ENCODE assay signal across 1 cellular context in the genomic region with DNA sequence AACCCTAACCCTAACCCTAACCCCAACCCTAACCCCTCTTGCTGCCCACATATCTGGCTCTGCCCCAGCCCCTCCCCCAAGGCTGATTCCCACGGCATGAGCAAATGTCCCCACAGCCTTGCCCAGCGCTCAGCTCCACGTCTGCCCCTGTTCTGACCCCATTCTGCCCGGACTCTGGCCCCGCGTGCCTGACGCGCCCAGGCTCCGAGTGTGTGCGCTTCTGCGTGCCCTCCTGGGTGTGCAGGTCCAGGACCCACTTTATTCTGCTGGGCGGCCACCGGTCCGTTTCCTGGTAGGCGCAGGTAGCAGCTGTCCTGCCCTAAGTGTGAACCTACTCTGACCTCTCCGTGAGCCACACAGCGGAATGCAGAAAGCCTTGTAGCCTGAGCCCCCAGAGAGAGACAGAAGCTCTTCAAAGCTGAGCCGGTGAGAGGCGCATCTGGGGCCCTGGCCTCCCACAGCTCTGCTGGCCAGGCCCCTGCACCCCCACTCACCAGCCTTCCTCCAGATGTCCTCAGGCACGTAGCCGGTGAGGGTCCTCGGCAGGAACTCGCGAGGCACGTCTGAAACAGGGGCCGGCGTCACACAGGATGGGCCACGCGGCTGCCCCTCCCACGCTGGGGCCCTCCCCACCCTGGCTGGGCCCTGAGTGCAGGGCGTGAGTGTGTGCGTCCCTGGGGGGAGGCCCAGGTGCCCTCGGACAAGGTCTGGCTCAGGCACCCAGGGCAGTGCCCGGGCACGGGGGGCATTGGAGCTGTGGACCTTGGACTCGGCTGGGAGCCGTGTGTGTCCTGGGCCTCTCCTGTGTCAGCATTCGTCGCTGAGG.
A peak's percentile ranks its signal among the peaks of the same experiment; 100 is the strongest.
TF ChIP-seq lines count a peak whose summit lies in the region.

No MANE protein-coding gene starts in this region.

TF ChIP-seq in H1, 55 proteins besides CTCF, POLR2A, EP300 and RAD21:
- TF ChIP-seq, protein P1, sequence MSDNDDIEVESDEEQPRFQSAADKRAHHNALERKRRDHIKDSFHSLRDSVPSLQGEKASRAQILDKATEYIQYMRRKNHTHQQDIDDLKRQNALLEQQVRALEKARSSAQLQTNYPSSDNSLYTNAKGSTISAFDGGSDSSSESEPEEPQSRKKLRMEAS (IDR thresholded peaks at IDR 0.05) = no peak
- TF ChIP-seq GABPA (IDR thresholded peaks at IDR 0.05; ENCODE audit: borderline replicate concordance, insufficient read depth, low read length) (0 out of 2 replicates have a peak, but pooled peaks have one; percentile 6), GTF2F1 (IDR thresholded peaks at IDR 0.05; ENCODE audit: borderline replicate concordance, low read depth, low read length) (no peak)
